1 cellular context compared by ENCODE assay signal in the genomic region with DNA sequence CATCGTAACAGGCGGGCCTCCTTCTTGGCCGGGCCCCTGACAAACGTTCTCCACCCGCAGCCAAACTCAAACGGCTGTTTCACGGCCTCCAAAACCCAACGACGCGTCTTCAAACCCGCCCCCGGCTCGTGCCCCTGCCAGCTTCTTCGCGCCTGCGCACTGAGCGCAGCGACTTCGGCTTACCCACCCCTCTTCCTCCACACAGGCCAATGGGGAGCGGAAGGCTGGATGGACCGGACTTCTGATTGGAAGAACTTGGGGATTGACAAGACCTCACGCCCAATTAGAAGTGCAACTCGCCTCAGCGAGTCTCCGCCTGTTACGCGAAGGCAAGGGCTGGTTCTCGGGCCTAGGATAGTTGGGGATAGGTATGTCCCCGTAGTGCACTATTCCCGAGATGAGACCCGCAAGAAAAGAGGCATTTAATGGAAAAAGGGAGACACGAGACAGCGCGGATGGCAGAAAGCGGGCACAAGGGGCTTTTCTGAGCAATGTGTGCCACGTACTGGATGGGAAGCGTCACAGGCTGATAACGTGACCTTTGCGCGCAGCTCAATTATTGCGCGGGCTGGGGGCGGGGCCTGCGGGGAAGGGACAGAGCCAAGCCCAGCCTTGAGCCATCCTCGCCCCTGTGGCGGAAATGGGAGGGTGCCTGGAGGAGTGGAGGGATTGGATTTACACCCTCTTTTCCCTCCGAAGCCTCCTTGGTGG.
A peak's percentile ranks its signal among the peaks of the same experiment; 100 is the strongest.
TF ChIP-seq lines count a peak whose summit lies in the region.

A gene (minus strand): TSS at position 111 of the 711 bp plus-strand sequence. CDS start 108 bp downstream, at position 3.

TF ChIP-seq in HEK293, 187 proteins besides CTCF, POLR2A, EP300 and RAD21 (continued from another document and continues in another):
- TF ChIP-seq, protein P1, sequence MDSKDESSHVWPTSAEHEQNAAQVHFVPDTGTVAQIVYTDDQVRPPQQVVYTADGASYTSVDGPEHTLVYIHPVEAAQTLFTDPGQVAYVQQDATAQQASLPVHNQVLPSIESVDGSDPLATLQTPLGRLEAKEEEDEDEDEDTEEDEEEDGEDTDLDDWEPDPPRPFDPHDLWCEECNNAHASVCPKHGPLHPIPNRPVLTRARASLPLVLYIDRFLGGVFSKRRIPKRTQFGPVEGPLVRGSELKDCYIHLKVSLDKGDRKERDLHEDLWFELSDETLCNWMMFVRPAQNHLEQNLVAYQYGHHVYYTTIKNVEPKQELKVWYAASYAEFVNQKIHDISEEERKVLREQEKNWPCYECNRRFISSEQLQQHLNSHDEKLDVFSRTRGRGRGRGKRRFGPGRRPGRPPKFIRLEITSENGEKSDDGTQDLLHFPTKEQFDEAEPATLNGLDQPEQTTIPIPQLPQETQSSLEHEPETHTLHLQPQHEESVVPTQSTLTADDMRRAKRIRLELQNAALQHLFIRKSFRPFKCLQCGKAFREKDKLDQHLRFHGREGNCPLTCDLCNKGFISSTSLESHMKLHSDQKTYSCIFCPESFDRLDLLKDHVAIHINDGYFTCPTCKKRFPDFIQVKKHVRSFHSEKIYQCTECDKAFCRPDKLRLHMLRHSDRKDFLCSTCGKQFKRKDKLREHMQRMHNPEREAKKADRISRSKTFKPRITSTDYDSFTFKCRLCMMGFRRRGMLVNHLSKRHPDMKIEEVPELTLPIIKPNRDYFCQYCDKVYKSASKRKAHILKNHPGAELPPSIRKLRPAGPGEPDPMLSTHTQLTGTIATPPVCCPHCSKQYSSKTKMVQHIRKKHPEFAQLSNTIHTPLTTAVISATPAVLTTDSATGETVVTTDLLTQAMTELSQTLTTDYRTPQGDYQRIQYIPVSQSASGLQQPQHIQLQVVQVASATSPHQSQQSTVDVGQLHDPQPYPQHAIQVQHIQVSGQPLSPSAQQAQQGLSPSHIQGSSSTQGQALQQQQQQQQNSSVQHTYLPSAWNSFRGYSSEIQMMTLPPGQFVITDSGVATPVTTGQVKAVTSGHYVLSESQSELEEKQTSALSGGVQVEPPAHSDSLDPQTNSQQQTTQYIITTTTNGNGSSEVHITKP (tag by site-specific recombination; IDR thresholded peaks at IDR 0.05): peak; percentile 60
- TF ChIP-seq, protein P2, sequence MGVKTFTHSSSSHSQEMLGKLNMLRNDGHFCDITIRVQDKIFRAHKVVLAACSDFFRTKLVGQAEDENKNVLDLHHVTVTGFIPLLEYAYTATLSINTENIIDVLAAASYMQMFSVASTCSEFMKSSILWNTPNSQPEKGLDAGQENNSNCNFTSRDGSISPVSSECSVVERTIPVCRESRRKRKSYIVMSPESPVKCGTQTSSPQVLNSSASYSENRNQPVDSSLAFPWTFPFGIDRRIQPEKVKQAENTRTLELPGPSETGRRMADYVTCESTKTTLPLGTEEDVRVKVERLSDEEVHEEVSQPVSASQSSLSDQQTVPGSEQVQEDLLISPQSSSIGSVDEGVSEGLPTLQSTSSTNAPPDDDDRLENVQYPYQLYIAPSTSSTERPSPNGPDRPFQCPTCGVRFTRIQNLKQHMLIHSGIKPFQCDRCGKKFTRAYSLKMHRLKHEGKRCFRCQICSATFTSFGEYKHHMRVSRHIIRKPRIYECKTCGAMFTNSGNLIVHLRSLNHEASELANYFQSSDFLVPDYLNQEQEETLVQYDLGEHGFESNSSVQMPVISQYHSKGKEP (tag by site-specific recombination; IDR thresholded peaks at IDR 0.05): no peak
- TF ChIP-seq BCL11B (tag by site-specific recombination; IDR thresholded peaks at IDR 0.05; ENCODE audit: low read depth): peak; percentile 71; the same call in 1 of the 2 replicates
- no peak for TF ChIP-seq ZNF302 (tag by site-specific recombination; IDR thresholded peaks at IDR 0.05; ENCODE audit: low read depth)
- no peak for TF ChIP-seq ZNF214 (tag by site-specific recombination; IDR thresholded peaks at IDR 0.05; ENCODE audit: borderline replicate concordance)
- TF ChIP-seq ZNF843 (tag by site-specific recombination; IDR thresholded peaks at IDR 0.05): 0 out of 2 replicates have a peak, but pooled peaks have one; percentile 26
- TF ChIP-seq ZNF837 (tag by site-specific recombination; IDR thresholded peaks at IDR 0.05): no peak
- 0 out of 2 replicates have a peak, but pooled peaks have one; percentile 53 for TF ChIP-seq ZNF2 (tag by site-specific recombination; IDR thresholded peaks at IDR 0.05)
- TF ChIP-seq SP7 (tag by site-specific recombination; IDR thresholded peaks at IDR 0.05): peak; percentile 74
- peak; percentile 66 for TF ChIP-seq ZBTB21 (tag by site-specific recombination; IDR thresholded peaks at IDR 0.05)
- no peak for TF ChIP-seq ZNF184 (tag by site-specific recombination; IDR thresholded peaks at IDR 0.05)
- TF ChIP-seq, protein P3, sequence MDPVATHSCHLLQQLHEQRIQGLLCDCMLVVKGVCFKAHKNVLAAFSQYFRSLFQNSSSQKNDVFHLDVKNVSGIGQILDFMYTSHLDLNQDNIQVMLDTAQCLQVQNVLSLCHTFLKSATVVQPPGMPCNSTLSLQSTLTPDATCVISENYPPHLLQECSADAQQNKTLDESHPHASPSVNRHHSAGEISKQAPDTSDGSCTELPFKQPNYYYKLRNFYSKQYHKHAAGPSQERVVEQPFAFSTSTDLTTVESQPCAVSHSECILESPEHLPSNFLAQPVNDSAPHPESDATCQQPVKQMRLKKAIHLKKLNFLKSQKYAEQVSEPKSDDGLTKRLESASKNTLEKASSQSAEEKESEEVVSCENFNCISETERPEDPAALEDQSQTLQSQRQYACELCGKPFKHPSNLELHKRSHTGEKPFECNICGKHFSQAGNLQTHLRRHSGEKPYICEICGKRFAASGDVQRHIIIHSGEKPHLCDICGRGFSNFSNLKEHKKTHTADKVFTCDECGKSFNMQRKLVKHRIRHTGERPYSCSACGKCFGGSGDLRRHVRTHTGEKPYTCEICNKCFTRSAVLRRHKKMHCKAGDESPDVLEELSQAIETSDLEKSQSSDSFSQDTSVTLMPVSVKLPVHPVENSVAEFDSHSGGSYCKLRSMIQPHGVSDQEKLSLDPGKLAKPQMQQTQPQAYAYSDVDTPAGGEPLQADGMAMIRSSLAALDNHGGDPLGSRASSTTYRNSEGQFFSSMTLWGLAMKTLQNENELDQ (tag by site-specific recombination; IDR thresholded peaks at IDR 0.05; ENCODE audit: low read depth): no peak
- TF ChIP-seq, protein P4, sequence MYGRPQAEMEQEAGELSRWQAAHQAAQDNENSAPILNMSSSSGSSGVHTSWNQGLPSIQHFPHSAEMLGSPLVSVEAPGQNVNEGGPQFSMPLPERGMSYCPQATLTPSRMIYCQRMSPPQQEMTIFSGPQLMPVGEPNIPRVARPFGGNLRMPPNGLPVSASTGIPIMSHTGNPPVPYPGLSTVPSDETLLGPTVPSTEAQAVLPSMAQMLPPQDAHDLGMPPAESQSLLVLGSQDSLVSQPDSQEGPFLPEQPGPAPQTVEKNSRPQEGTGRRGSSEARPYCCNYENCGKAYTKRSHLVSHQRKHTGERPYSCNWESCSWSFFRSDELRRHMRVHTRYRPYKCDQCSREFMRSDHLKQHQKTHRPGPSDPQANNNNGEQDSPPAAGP (tag by site-specific recombination; IDR thresholded peaks at IDR 0.05): peak; percentile 69
- peak; percentile 88 for TF ChIP-seq ZBTB17 (tag by site-specific recombination; IDR thresholded peaks at IDR 0.05)
- TF ChIP-seq, protein P5, sequence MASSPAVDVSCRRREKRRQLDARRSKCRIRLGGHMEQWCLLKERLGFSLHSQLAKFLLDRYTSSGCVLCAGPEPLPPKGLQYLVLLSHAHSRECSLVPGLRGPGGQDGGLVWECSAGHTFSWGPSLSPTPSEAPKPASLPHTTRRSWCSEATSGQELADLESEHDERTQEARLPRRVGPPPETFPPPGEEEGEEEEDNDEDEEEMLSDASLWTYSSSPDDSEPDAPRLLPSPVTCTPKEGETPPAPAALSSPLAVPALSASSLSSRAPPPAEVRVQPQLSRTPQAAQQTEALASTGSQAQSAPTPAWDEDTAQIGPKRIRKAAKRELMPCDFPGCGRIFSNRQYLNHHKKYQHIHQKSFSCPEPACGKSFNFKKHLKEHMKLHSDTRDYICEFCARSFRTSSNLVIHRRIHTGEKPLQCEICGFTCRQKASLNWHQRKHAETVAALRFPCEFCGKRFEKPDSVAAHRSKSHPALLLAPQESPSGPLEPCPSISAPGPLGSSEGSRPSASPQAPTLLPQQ (tag by site-specific recombination; IDR thresholded peaks at IDR 0.05): no peak; the same call in 1 of the 2 replicates
- TF ChIP-seq ZNF324 (tag by site-specific recombination; IDR thresholded peaks at IDR 0.05): peak; percentile 22; the same call in 1 of the 2 replicates
- TF ChIP-seq ZNF629 (tag by site-specific recombination; IDR thresholded peaks at IDR 0.05): peak; percentile 86
- no peak for TF ChIP-seq ZNF114 (tag by site-specific recombination; IDR thresholded peaks at IDR 0.05)
- TF ChIP-seq, protein P6, sequence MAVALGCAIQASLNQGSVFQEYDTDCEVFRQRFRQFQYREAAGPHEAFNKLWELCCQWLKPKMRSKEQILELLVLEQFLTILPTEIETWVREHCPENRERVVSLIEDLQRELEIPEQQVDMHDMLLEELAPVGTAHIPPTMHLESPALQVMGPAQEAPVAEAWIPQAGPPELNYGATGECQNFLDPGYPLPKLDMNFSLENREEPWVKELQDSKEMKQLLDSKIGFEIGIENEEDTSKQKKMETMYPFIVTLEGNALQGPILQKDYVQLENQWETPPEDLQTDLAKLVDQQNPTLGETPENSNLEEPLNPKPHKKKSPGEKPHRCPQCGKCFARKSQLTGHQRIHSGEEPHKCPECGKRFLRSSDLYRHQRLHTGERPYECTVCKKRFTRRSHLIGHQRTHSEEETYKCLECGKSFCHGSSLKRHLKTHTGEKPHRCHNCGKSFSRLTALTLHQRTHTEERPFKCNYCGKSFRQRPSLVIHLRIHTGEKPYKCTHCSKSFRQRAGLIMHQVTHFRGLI (tag by site-specific recombination; IDR thresholded peaks at IDR 0.05): peak; percentile 74; the same call in 1 of the 2 replicates
- TF ChIP-seq SETDB1 (IDR thresholded peaks at IDR 0.05; ENCODE audit: insufficient read length, low read length): no peak
- no peak for TF ChIP-seq ZNF777 (tag by site-specific recombination; IDR thresholded peaks at IDR 0.05; ENCODE audit: borderline replicate concordance)
- peak; percentile 90 for TF ChIP-seq ZNF335 (tag by site-specific recombination; conservative IDR thresholded peaks at IDR 0.05)
- TF ChIP-seq, protein P7, sequence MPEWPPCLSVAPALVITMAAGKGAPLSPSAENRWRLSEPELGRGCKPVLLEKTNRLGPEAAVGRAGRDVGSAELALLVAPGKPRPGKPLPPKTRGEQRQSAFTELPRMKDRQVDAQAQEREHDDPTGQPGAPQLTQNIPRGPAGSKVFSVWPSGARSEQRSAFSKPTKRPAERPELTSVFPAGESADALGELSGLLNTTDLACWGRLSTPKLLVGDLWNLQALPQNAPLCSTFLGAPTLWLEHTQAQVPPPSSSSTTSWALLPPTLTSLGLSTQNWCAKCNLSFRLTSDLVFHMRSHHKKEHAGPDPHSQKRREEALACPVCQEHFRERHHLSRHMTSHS (tag by site-specific recombination; IDR thresholded peaks at IDR 0.05): no peak
- TF ChIP-seq ZNF626 (tag by site-specific recombination; IDR thresholded peaks at IDR 0.05): no peak
- no peak for TF ChIP-seq ZNF157 (tag by site-specific recombination; IDR thresholded peaks at IDR 0.05)
- TF ChIP-seq ZNF654 (tag by site-specific recombination; IDR thresholded peaks at IDR 0.05; ENCODE audit: low read depth): no peak
- TF ChIP-seq ZNF501 (tag by site-specific recombination; IDR thresholded peaks at IDR 0.05): peak; percentile 71; the same call in 1 of the 2 replicates
- peak; percentile 93 for TF ChIP-seq SCRT2 (tag by site-specific recombination; IDR thresholded peaks at IDR 0.05)
- no peak for TF ChIP-seq ZNF202 (tag by site-specific recombination; IDR thresholded peaks at IDR 0.05; ENCODE audit: borderline replicate concordance)
- TF ChIP-seq GLIS2 (tag by site-specific recombination; IDR thresholded peaks at IDR 0.05): no peak
- no peak for TF ChIP-seq ZNF785 (tag by site-specific recombination; IDR thresholded peaks at IDR 0.05)
- no peak for TF ChIP-seq ZNF416 (tag by site-specific recombination; IDR thresholded peaks at IDR 0.05)
- TF ChIP-seq KLF1 (tag by site-specific recombination; IDR thresholded peaks at IDR 0.05): peak; percentile 27
- TF ChIP-seq ZNF561 (tag by site-specific recombination; IDR thresholded peaks at IDR 0.05; ENCODE audit: borderline replicate concordance): peak; percentile 21; the same call in 1 of the 2 replicates
- TF ChIP-seq, protein P8, sequence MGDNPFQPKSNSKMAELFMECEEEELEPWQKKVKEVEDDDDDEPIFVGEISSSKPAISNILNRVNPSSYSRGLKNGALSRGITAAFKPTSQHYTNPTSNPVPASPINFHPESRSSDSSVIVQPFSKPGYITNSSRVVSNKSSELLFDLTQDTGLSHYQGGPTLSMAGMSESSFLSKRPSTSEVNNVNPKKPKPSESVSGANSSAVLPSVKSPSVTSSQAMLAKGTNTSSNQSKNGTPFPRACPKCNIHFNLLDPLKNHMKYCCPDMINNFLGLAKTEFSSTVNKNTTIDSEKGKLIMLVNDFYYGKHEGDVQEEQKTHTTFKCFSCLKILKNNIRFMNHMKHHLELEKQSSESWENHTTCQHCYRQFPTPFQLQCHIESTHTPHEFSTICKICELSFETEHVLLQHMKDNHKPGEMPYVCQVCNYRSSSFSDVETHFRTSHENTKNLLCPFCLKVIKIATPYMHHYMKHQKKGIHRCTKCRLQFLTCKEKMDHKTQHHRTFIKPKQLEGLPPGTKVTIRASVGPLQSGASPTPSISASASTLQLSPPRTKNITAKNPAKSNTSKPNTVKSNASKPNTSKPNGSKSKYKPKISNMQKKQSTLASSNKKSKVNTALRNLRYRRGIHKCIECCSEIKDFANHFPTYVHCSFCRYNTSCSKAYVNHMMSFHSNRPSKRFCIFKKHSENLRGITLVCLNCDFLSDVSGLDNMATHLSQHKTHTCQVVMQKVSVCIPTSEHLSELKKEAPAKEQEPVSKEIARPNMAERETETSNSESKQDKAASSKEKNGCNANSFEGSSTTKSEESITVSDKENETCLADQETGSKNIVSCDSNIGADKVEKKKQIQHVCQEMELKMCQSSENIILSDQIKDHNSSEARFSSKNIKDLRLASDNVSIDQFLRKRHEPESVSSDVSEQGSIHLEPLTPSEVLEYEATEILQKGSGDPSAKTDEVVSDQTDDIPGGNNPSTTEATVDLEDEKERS (tag by site-specific recombination; IDR thresholded peaks at IDR 0.05): no peak
- no peak for TF ChIP-seq ZNF768 (tag by site-specific recombination; IDR thresholded peaks at IDR 0.05)
- no peak for TF ChIP-seq OVOL3 (tag by site-specific recombination; IDR thresholded peaks at IDR 0.05)
- TF ChIP-seq GFI1B (tag by site-specific recombination; IDR thresholded peaks at IDR 0.05): no peak
- TF ChIP-seq ZNF529 (tag by site-specific recombination; IDR thresholded peaks at IDR 0.05; ENCODE audit: insufficient replicate concordance): no peak
- no peak for TF ChIP-seq ZNF391 (tag by site-specific recombination; IDR thresholded peaks at IDR 0.05; ENCODE audit: borderline replicate concordance, low read depth)
- TF ChIP-seq, protein P9, sequence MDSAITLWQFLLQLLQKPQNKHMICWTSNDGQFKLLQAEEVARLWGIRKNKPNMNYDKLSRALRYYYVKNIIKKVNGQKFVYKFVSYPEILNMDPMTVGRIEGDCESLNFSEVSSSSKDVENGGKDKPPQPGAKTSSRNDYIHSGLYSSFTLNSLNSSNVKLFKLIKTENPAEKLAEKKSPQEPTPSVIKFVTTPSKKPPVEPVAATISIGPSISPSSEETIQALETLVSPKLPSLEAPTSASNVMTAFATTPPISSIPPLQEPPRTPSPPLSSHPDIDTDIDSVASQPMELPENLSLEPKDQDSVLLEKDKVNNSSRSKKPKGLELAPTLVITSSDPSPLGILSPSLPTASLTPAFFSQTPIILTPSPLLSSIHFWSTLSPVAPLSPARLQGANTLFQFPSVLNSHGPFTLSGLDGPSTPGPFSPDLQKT (IDR thresholded peaks at IDR 0.05; ENCODE audit: borderline replicate concordance, low read depth, low read length): no peak
- TF ChIP-seq ZBTB48 (tag by site-specific recombination; IDR thresholded peaks at IDR 0.05): peak; percentile 62
- no peak for TF ChIP-seq YY2 (tag by site-specific recombination; IDR thresholded peaks at IDR 0.05)
- TF ChIP-seq ZNF658 (tag by site-specific recombination; IDR thresholded peaks at IDR 0.05): no peak
- TF ChIP-seq ZNF514 (tag by site-specific recombination; IDR thresholded peaks at IDR 0.05): no peak
